14 cellular contexts compared by ENCODE assay signal in the genomic region with DNA sequence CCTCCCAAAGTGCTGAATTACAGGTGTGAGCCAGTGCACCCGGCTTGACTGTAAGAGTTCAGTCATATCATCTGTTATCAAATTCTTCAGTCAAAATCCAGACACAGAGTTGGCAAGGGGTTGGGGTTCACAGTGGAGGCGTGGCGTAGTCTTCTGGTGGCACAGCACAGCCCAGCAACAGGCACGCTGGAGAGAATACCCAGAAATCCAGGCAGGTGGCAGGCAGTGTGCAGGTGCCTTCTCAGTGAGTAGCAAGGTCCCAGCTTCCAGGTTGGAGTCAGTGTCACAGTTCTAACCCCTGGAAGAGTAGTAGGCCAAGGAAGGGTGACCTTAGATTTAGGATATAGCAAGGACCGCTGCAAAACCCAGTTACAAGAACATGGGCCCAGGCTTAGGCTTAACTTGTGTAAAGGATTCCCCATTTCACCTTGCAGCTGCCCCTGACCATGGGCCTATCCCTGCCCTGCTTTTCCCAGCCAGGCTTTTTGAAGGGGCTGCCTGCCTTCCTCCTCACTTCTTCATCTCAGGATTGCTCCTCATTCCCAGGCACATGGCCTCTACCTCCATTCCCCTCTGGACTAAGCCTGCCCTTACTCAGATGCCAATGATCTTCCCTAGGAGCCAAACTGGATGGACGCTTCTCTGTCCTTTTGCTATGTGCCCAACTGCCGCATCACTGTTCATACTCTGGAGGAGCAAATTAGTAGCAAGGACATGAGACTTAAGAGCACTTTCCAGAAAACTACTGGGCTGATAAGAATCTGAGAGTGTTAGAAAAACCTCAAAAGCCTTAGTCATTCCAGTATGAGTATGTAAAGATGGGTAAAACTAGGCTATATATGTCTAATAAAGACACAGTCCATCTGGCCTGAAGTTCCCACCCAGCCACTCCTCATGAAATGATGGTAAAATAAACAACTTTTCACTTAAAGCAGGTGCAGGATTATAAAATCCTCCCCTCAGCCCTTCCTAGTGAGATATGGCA. TPM values are rescaled to one million over a fixed set of nuclear protein-coding genes. Genes with fewer than 3 reads are reported as not detected.
DNase-seq lines count a peak whose midpoint lies in the region; ATAC-seq, FAIRE-seq and TF ChIP-seq lines count a peak whose summit lies in the region.
"Had no signal": no experiment of that assay in that cellular context is flagged by ENCODE, and none has a peak within 500 bp of the region (broad histone marks: within the 10 kb centered on the region; RNA-seq: fewer than 3 reads in every experiment).

No MANE protein-coding gene starts in this region.

- no peak overlapping the region for H3K9ac ChIP-seq in endodermal cell (ENCODE audit: extremely low read depth, low read length, poor library complexity, severe bottlenecking)

- ATAC-seq in activated CD8-positive, alpha-beta T cell treated with anti-CD3 and anti-CD28 coated beads for 36 hours: peak; percentile 58
- no peak for ATAC-seq in activated CD8-positive, alpha-beta T cell treated with anti-CD3 and anti-CD28 coated beads, Interleukin-2, amount 10 ng/mL, durations not matched to agents 7 days and 5 days
- ATAC-seq in GM19351 (IDR thresholded peaks at IDR 0.05; ENCODE audit: unreplicated experiment): peak; percentile 68
- no peak for ATAC-seq in WTC11
- peak in 2 of 4 donors; percentile 8 to 13 for ATAC-seq in pancreas

- H3K9me3 ChIP-seq in pancreas: no peaks in the 10 kb centered on the region
- no peaks in the 10 kb centered on the region for H3K9me3 ChIP-seq in endodermal cell (ENCODE audit: control insufficient read depth, low read length)

- POLR2A ChIA-PET in activated CD8-positive, alpha-beta T cell treated with anti-CD3 and anti-CD28 coated beads for 36 hours (lab: Charles Lee): interaction anchor here (0.6 kb wide), 2 partner anchors 214 to 416 kb away, joined by 3 read pairs; no protein-coding TSS in a partner anchor
- POLR2A ChIA-PET in activated CD8-positive, alpha-beta T cell treated with anti-CD3 and anti-CD28 coated beads, Interleukin-2, amount 10 ng/mL, durations not matched to agents 7 days and 5 days (lab: Charles Lee): no interaction called here
- POLR2A ChIA-PET in WTC11 (lab: Charles Lee): no interaction called here

- no peak for TF ChIP-seq CTCF in activated CD8-positive, alpha-beta T cell treated with anti-CD3 and anti-CD28 coated beads for 36 hours (IDR thresholded peaks at IDR 0.05)
- TF ChIP-seq CTCF in WTC11 (IDR thresholded peaks at IDR 0.05): no peak
- TF ChIP-seq CTCF in pancreas (IDR thresholded peaks at IDR 0.05): no peak
- TF ChIP-seq CTCF in endodermal cell (conservative IDR thresholded peaks at IDR 0.05): no peak

- H3K4me1 ChIP-seq in pancreas (peaks cover 15 to 36% (median 28%) of the 10 kb centered on the region in 3 donors), endodermal cell (ENCODE audit: control insufficient read depth, insufficient read depth, low read length) (no peaks in the 10 kb centered on the region)

- H3K4me1 Mint-ChIP-seq in activated CD8-positive, alpha-beta T cell treated with anti-CD3 and anti-CD28 coated beads for 36 hours (ENCODE audit: low read depth): peaks cover 8% of the 10 kb centered on the region
- H3K4me1 Mint-ChIP-seq in activated CD8-positive, alpha-beta T cell treated with anti-CD3 and anti-CD28 coated beads, Interleukin-2, amount 10 ng/mL, durations not matched to agents 7 days and 5 days (ENCODE audit: low read depth): peaks cover 2% of the 10 kb centered on the region
- peaks cover 4% of the 10 kb centered on the region; the same call in 1 of the 2 replicates for H3K4me1 Mint-ChIP-seq in WTC11
- H3K4me1 Mint-ChIP-seq in endodermal cell: peaks cover 6% of the 10 kb centered on the region

- intact Hi-C loops in activated CD8-positive, alpha-beta T cell treated with anti-CD3 and anti-CD28 coated beads for 36 hours (cut with micrococcal nuclease): no loop called here
- intact Hi-C loops in pancreas (cut with DNase I): no loop called here

- no peak overlapping the region for H3K4me3 Mint-ChIP-seq in activated CD8-positive, alpha-beta T cell treated with anti-CD3 and anti-CD28 coated beads for 36 hours
- no peak overlapping the region for H3K4me3 Mint-ChIP-seq in activated CD8-positive, alpha-beta T cell treated with anti-CD3 and anti-CD28 coated beads, Interleukin-2, amount 10 ng/mL, durations not matched to agents 7 days and 5 days
- H3K4me3 Mint-ChIP-seq in WTC11: no peak overlapping the region
- no peak overlapping the region for H3K4me3 Mint-ChIP-seq in endodermal cell

- H3K36me3 ChIP-seq in pancreas (peaks cover 0 to 4% (median 0%) of the 10 kb centered on the region in 3 donors), endodermal cell (ENCODE audit: control insufficient read depth, insufficient read depth, low read length) (no peaks in the 10 kb centered on the region)

- H3K27ac ChIP-seq in pancreas (peak overlapping the region in 3 of 4 donors; percentile 30 to 49 (median 49)), endodermal cell (ENCODE audit: low read depth, low read length) (no peak overlapping the region)

- no peaks in the 10 kb centered on the region for H3K27me3 Mint-ChIP-seq in activated CD8-positive, alpha-beta T cell treated with anti-CD3 and anti-CD28 coated beads for 36 hours
- H3K27me3 Mint-ChIP-seq in activated CD8-positive, alpha-beta T cell treated with anti-CD3 and anti-CD28 coated beads, Interleukin-2, amount 10 ng/mL, durations not matched to agents 7 days and 5 days (ENCODE audit: low read depth): no peaks in the 10 kb centered on the region
- no peaks in the 10 kb centered on the region for H3K27me3 Mint-ChIP-seq in WTC11 (ENCODE audit: low read depth)
- H3K27me3 Mint-ChIP-seq in endodermal cell (ENCODE audit: insufficient read depth): no peaks in the 10 kb centered on the region

- WGBS in pancreas, 2 donors: 63 to 65% methylated on average over 7 of the region's 7 CpGs
- WGBS in endodermal cell (ENCODE audit: insufficient coverage in 1 of 2, insufficient read length in 1 of 2), 2 experiments: 94 to 100% methylated on average over 3 to 7 of the region's 7 CpGs

- CTCF ChIA-PET in activated CD8-positive, alpha-beta T cell treated with anti-CD3 and anti-CD28 coated beads for 36 hours (lab: Charles Lee): interaction anchor here (1.4 to 3.4 kb wide), 2 partner anchors 8 to 251 kb away, joined by 5 to 23 read pairs; no protein-coding TSS in a partner anchor
- CTCF ChIA-PET in activated CD8-positive, alpha-beta T cell treated with anti-CD3 and anti-CD28 coated beads, Interleukin-2, amount 10 ng/mL, durations not matched to agents 7 days and 5 days (lab: Charles Lee): interaction anchor here (3.0 to 3.4 kb wide), 2 partner anchors 8 to 251 kb away, joined by 15 to 16 read pairs; no protein-coding TSS in a partner anchor
- CTCF ChIA-PET in WTC11 (lab: Charles Lee): interaction anchor here (1.2 to 3.4 kb wide), 2 partner anchors 223 to 251 kb away, joined by 3 to 13 read pairs; no protein-coding TSS in a partner anchor

- H3K27me3 ChIP-seq in pancreas (no peaks in the 10 kb centered on the region), endodermal cell (ENCODE audit: control insufficient read depth, insufficient read depth, low read length, poor library complexity, severe bottlenecking) (no peaks in the 10 kb centered on the region)

- FAIRE-seq in pancreas (lab: Jason Lieb, UNC): no peak

- no peak for DNase-seq in activated CD8-positive, alpha-beta T cell treated with anti-CD3 and anti-CD28 coated beads for 36 hours
- no peak for DNase-seq in activated CD8-positive, alpha-beta T cell treated with anti-CD3 and anti-CD28 coated beads, Interleukin-2, amount 10 ng/mL, durations not matched to agents 7 days and 5 days
- DNase-seq in WTC11 (ENCODE audit: low spot score): no peak
- no peak for DNase-seq in pancreas
- DNase-seq in NCI-H1092 treated with DMSO at 0.1 percent for 48 hours (lab: John Stamatoyannopoulos, UW): no peak
- no peak for DNase-seq in endodermal cell
- DNase-seq in SK-N-DZ (ENCODE audit: low spot score): no peak
- DNase-seq: activated CD4-positive, alpha-beta T cell treated with anti-CD3 and anti-CD28 coated beads, Interleukin-2, amount 50 U/mL, for 1 hour; DMS153; KBM-7; NCI-H2081; NK-92 treated with Interleukin-12 subunit alpha and Interleukin-12 subunit beta, amount 100 ng/mL, for 24 hours; nucleus accumbens had no signal

- H3K9me3 Mint-ChIP-seq in activated CD8-positive, alpha-beta T cell treated with anti-CD3 and anti-CD28 coated beads for 36 hours: no peaks in the 10 kb centered on the region
- H3K9me3 Mint-ChIP-seq in activated CD8-positive, alpha-beta T cell treated with anti-CD3 and anti-CD28 coated beads, Interleukin-2, amount 10 ng/mL, durations not matched to agents 7 days and 5 days (ENCODE audit: insufficient read depth): no peaks in the 10 kb centered on the region
- no peaks in the 10 kb centered on the region for H3K9me3 Mint-ChIP-seq in WTC11
- H3K9me3 Mint-ChIP-seq in endodermal cell: no peaks in the 10 kb centered on the region

- H3K36me3 Mint-ChIP-seq in activated CD8-positive, alpha-beta T cell treated with anti-CD3 and anti-CD28 coated beads for 36 hours (ENCODE audit: low read depth): peaks cover 11% of the 10 kb centered on the region
- peaks cover 12% of the 10 kb centered on the region for H3K36me3 Mint-ChIP-seq in activated CD8-positive, alpha-beta T cell treated with anti-CD3 and anti-CD28 coated beads, Interleukin-2, amount 10 ng/mL, durations not matched to agents 7 days and 5 days (ENCODE audit: low read depth)
- H3K36me3 Mint-ChIP-seq in WTC11: no peaks in the 10 kb centered on the region
- H3K36me3 Mint-ChIP-seq in endodermal cell (ENCODE audit: low read depth): peaks cover 22% of the 10 kb centered on the region

- peak overlapping the region; percentile 57 for H3K27ac Mint-ChIP-seq in activated CD8-positive, alpha-beta T cell treated with anti-CD3 and anti-CD28 coated beads for 36 hours
- H3K27ac Mint-ChIP-seq in activated CD8-positive, alpha-beta T cell treated with anti-CD3 and anti-CD28 coated beads, Interleukin-2, amount 10 ng/mL, durations not matched to agents 7 days and 5 days: no peak overlapping the region
- H3K27ac Mint-ChIP-seq in WTC11 (0 out of 2 replicates have a peak overlapping the region, but pooled peaks have one; percentile 42), endodermal cell (no peak overlapping the region)

- H3K4me3 ChIP-seq in pancreas (no peak overlapping the region), endodermal cell (ENCODE audit: low read length) (no peak overlapping the region)

RNA-seq across cellular contexts. Expression of a gene that starts 30.3 kb away (rescaled TPM):
- 1 to 10 TPM; 6.5 to 6.9 TPM for total RNA-seq in activated CD8-positive, alpha-beta T cell treated with anti-CD3 and anti-CD28 coated beads for 36 hours
- 1 to 10 TPM; 7.0 to 7.9 TPM for total RNA-seq in activated CD8-positive, alpha-beta T cell treated with anti-CD3 and anti-CD28 coated beads, Interleukin-2, amount 10 ng/mL, durations not matched to agents 7 days and 5 days
- 4.1 to 6.6 TPM (median 4.4 TPM) in 3 replicates for total RNA-seq in WTC11 (2021)
- total RNA-seq in pancreas: 1 to 10 TPM; 2.1 to 3.6 (median 2.9) TPM
- 1 to 10 TPM; 3.5 to 6.6 TPM for polyA plus RNA-seq in pancreas
- 1 to 10 TPM; 4.0 to 6.6 TPM for total RNA-seq in endodermal cell
- 6.7 TPM for polyA plus RNA-seq in endodermal cell (2013, experiment 1 of 2)
- 7.5 TPM for polyA plus RNA-seq in endodermal cell (2013, experiment 2 of 2)
- 7.1 and 7.9 TPM in 2 replicates for polyA plus RNA-seq in SK-N-DZ (2014; cell fraction: cytosol; rRNA removed)
- 3.5 and 3.6 TPM in 2 replicates for polyA plus RNA-seq in SK-N-DZ (2014; cell fraction: nucleus; rRNA removed)

Comparison
In these comparisons a context has a peak if more than half of its experiments do, and no peak if none do; other contexts are left out.
1. ATAC-seq: peak in activated CD8-positive, alpha-beta T cell treated with anti-CD3 and anti-CD28 coated beads for 36 hours (single experiment) and GM19351 (single experiment); none in activated CD8-positive, alpha-beta T cell treated with anti-CD3 and anti-CD28 coated beads, Interleukin-2, amount 10 ng/mL, durations not matched to agents 7 days and 5 days (single experiment) and WTC11 (single experiment).
2. H3K27ac Mint-ChIP-seq: peak in activated CD8-positive, alpha-beta T cell treated with anti-CD3 and anti-CD28 coated beads for 36 hours (single experiment) and WTC11 (single experiment); none in activated CD8-positive, alpha-beta T cell treated with anti-CD3 and anti-CD28 coated beads, Interleukin-2, amount 10 ng/mL, durations not matched to agents 7 days and 5 days (single experiment) and endodermal cell (single experiment).